In genomic region chr3:101898752-101899169, GRCh38 we compare ENCODE assay signal across 9 cellular contexts. TPM values are rescaled to one million over a fixed set of nuclear protein-coding genes. Genes with fewer than 3 reads are reported as not detected.
DNase-seq lines count a peak whose midpoint lies in the region; ATAC-seq lines count a peak whose summit lies in the region.
"Had no signal": no experiment of that assay in that cellular context is flagged by ENCODE, and none has a peak within 500 bp of the region (broad histone marks: within the 10 kb centered on the region; RNA-seq: fewer than 3 reads in every experiment).

No MANE protein-coding gene starts in this region.

- peak; percentile 91 for ATAC-seq in GM18502 (IDR thresholded peaks at IDR 0.05; ENCODE audit: poor library complexity, unreplicated experiment)
- ATAC-seq in GM21576 (IDR thresholded peaks at IDR 0.05; ENCODE audit: unreplicated experiment) = peak; percentile 90
- ATAC-seq in HG03520 (IDR thresholded peaks at IDR 0.05; ENCODE audit: unreplicated experiment) = peak; percentile 86
- peak; percentile 70 to 74 for ATAC-seq in left cardiac atrium
- ATAC-seq: Panc1 had no signal

- intact Hi-C loops in left cardiac atrium (cut with DNase I) = no loop called here

- DNase-seq in left cardiac atrium (no peak), NCI-H2227 treated with DMSO at 0.1 percent for 48 hours (lab: John Stamatoyannopoulos, UW) (no peak), NCI-H1930 (lab: John Stamatoyannopoulos, UW) (no peak)
- no peak for DNase-seq in activated CD4-positive, CD25-positive, alpha-beta regulatory T cell (lab: John Stamatoyannopoulos, UW)
- DNase-seq in activated T-cell treated with anti-CD3 and anti-CD28 coated beads, Interleukin-2, amount 50 U/mL, for 1 hour = no peak

RNA-seq across cellular contexts. Expression of gene NFKBIZ, which starts 49.4 kb away (rescaled TPM):
- total RNA-seq in left cardiac atrium = 10 to 100 TPM; 34.9 to 39.7 TPM
